23 cellular contexts compared by ENCODE assay signal in genomic region chr1:7501723-7502334, GRCh38.
"Had no signal": no experiment of that assay in that cellular context is flagged by ENCODE, and none has a peak within 500 bp of the region (broad histone marks: within the 10 kb centered on the region; RNA-seq: fewer than 3 reads in every experiment).

No MANE protein-coding gene starts in this region.

- H3K36me3 Mint-ChIP-seq: mesothelial cell of epicardium; naive B cell; stimulated activated memory B cell treated with anti-CD40 and anti-IgM and Interleukin-4, amounts not matched to agents 10 μg/mL and 1 μg/mL and 100 μg/mL, for 72 hours; type B pancreatic cell had no signal

- H3K4me3 Mint-ChIP-seq: dendritic cell treated with granulocyte-macrophage colony-stimulating factor and Interleukin-4, amounts not matched to agents 40 ng/mL and 50 ng/mL, for 4 days; mesothelial cell of epicardium; naive B cell; stimulated activated memory B cell treated with anti-CD40 and anti-IgM and Interleukin-4, amounts not matched to agents 10 μg/mL and 1 μg/mL and 100 μg/mL, for 72 hours; type B pancreatic cell had no signal

- H3K36me3 ChIP-seq: colonic mucosa, esophagus muscularis mucosa, gastroesophageal sphincter, heart left ventricle, left lung, neutrophil, prostate gland, right atrium auricular region, sigmoid colon, tibial artery had no signal

- DNase-seq: colonic mucosa; effector memory CD4-positive, alpha-beta T cell; foreskin keratinocyte; left cardiac atrium; left lung; mesenchymal stem cell; mucosa of descending colon; naive B cell; sigmoid colon; stimulated activated CD4-positive, alpha-beta T cell treated with anti-CD3 and anti-CD28 coated beads, Interleukin-4, amount 100 ng/mL, for 4 hours; stimulated activated naive CD8-positive, alpha-beta T cell treated with anti-CD3 and anti-CD28 coated beads, Interleukin-15, Interleukin-2, amounts not matched to agents 100 U/mL and 50 U/mL, for 24 hours; tibial artery had no signal

- H3K4me1 ChIP-seq: colonic mucosa, esophagus muscularis mucosa, foreskin keratinocyte, gastroesophageal sphincter, left lung, prostate gland, sigmoid colon, tibial artery had no signal

- H3K27me3 ChIP-seq: colonic mucosa, esophagus muscularis mucosa, foreskin keratinocyte, gastroesophageal sphincter, heart left ventricle, left lung, neutrophil, right atrium auricular region, sigmoid colon, testis had no signal

- H3K9me3 Mint-ChIP-seq: dendritic cell treated with granulocyte-macrophage colony-stimulating factor and Interleukin-4, amounts not matched to agents 40 ng/mL and 50 ng/mL, for 4 days; mesothelial cell of epicardium; naive B cell; stimulated activated memory B cell treated with anti-CD40 and anti-IgM and Interleukin-4, amounts not matched to agents 10 μg/mL and 1 μg/mL and 100 μg/mL, for 72 hours; type B pancreatic cell had no signal

- ATAC-seq: foreskin keratinocyte; gastroesophageal sphincter; heart left ventricle; left cardiac atrium; left lung; mucosa of descending colon; stimulated activated memory B cell treated with anti-CD40 and anti-IgM and Interleukin-4, amounts not matched to agents 10 μg/mL and 1 μg/mL and 100 μg/mL, for 72 hours; stimulated activated naive CD8-positive, alpha-beta T cell treated with anti-CD3 and anti-CD28 coated beads, Interleukin-15, Interleukin-2, amounts not matched to agents 100 U/mL and 50 U/mL, for 24 hours had no signal

- H3K4me1 Mint-ChIP-seq: naive B cell; stimulated activated memory B cell treated with anti-CD40 and anti-IgM and Interleukin-4, amounts not matched to agents 10 μg/mL and 1 μg/mL and 100 μg/mL, for 72 hours had no signal

- H3K27ac ChIP-seq: colonic mucosa, esophagus muscularis mucosa, foreskin keratinocyte, gastroesophageal sphincter, heart left ventricle, left lung, neutrophil, prostate gland, right atrium auricular region, sigmoid colon, testis, tibial artery had no signal

- H3K27ac Mint-ChIP-seq: dendritic cell treated with granulocyte-macrophage colony-stimulating factor and Interleukin-4, amounts not matched to agents 40 ng/mL and 50 ng/mL, for 4 days; mesothelial cell of epicardium; naive B cell; stimulated activated memory B cell treated with anti-CD40 and anti-IgM and Interleukin-4, amounts not matched to agents 10 μg/mL and 1 μg/mL and 100 μg/mL, for 72 hours; type B pancreatic cell had no signal

- H3K4me3 ChIP-seq: colonic mucosa, esophagus muscularis mucosa, gastroesophageal sphincter, heart left ventricle, left lung, mucosa of descending colon, prostate gland, right atrium auricular region, sigmoid colon, testis, tibial artery had no signal

- H3K27me3 Mint-ChIP-seq: dendritic cell treated with granulocyte-macrophage colony-stimulating factor and Interleukin-4, amounts not matched to agents 40 ng/mL and 50 ng/mL, for 4 days; naive B cell; stimulated activated memory B cell treated with anti-CD40 and anti-IgM and Interleukin-4, amounts not matched to agents 10 μg/mL and 1 μg/mL and 100 μg/mL, for 72 hours; type B pancreatic cell had no signal
